7 cellular contexts compared by ENCODE assay signal in the genomic region with DNA sequence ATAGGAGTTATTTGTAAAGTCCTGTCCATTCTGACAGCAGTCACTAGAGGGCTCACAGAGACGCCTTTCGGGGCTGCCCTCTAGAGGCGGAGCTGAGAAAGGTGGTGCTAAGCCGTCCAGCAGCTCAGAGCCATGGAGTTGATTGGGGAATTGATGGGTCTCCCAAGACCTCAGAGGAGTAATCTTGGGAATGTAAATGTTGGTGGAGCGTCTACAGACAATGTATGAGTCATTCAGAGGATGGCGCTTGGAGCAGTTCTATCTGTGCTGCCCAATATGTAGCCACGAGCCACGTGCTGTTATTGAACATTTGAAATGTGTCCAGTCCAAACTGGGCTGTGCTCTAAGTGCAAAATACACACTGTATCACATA.
DNase-seq lines count a peak whose midpoint lies in the region; ATAC-seq, FAIRE-seq and TF ChIP-seq lines count a peak whose summit lies in the region.

No MANE protein-coding gene starts in this region.

- H3K36me3 ChIP-seq in HEK293 (ENCODE audit: control insufficient read depth in 2 of 2, insufficient read depth in 1 of 2, low read length in 2 of 2), result no peaks in the 10 kb centered on the region
- no peaks in the 10 kb centered on the region for H3K36me3 ChIP-seq in MM.1S (replicated peaks; ENCODE audit: insufficient read depth, low read length)
- no peaks in the 10 kb centered on the region for H3K36me3 ChIP-seq in adipocyte (ENCODE audit: control insufficient read depth, insufficient read depth, low read length, severe bottlenecking)
- no peaks in the 10 kb centered on the region for H3K36me3 ChIP-seq in hepatocyte (replicated peaks; ENCODE audit: insufficient read depth, low read depth)
- H3K36me3 ChIP-seq in small intestine (ENCODE audit: control insufficient read depth in 2 of 2, insufficient read depth in 2 of 2, low read length in 2 of 2), result no peaks in the 10 kb centered on the region

- H4K20me1 ChIP-seq in MM.1S (ENCODE audit: insufficient read depth, low read length) (no peaks in the 10 kb centered on the region), hepatocyte (ENCODE audit: insufficient read depth, poor library complexity, severe bottlenecking) (no peaks in the 10 kb centered on the region)

- H3K27me3 ChIP-seq in MM.1S (replicated peaks; ENCODE audit: insufficient read depth, low read length) (no peaks in the 10 kb centered on the region), adipocyte (replicated peaks; ENCODE audit: control insufficient read depth, insufficient read depth, low read length) (no peaks in the 10 kb centered on the region), hepatocyte (no peaks in the 10 kb centered on the region), small intestine (ENCODE audit: control insufficient read depth in 2 of 2, insufficient read depth in 2 of 2, low read length in 2 of 2) (peaks cover 0 to 3% of the 10 kb centered on the region in 2 donors)

- H3K4me2 ChIP-seq in MM.1S (ENCODE audit: low read depth, low read length), result no peak overlapping the region
- no peak overlapping the region for H3K4me2 ChIP-seq in hepatocyte

- no peak overlapping the region for H3K4me3 Mint-ChIP-seq in T-helper 17 cell

- no peaks in the 10 kb centered on the region for H3K27me3 Mint-ChIP-seq in T-helper 17 cell

- H3K4me1 ChIP-seq in HEK293 (ENCODE audit: control insufficient read depth, insufficient read depth, low read length) (no peaks in the 10 kb centered on the region), MM.1S (ENCODE audit: low read length) (no peaks in the 10 kb centered on the region), adipocyte (ENCODE audit: control insufficient read depth, insufficient read depth, low read length) (peaks cover 9% of the 10 kb centered on the region), hepatocyte (ENCODE audit: insufficient read depth) (no peaks in the 10 kb centered on the region), small intestine (ENCODE audit: control insufficient read depth in 2 of 2, insufficient read depth in 1 of 2, low read depth in 1 of 2, low read length in 1 of 2) (no peaks in the 10 kb centered on the region)

- peaks cover 2% of the 10 kb centered on the region for H3K36me3 Mint-ChIP-seq in T-helper 17 cell (ENCODE audit: low read depth)

- FAIRE-seq in small intestine (lab: Jason Lieb, UNC), result no peak

- no peak overlapping the region for H3K27ac Mint-ChIP-seq in T-helper 17 cell

- no peaks in the 10 kb centered on the region for H3F3A ChIP-seq in MM.1S (ENCODE audit: insufficient read depth, low read length)

- H3K9me2 ChIP-seq in MM.1S (replicated peaks; ENCODE audit: insufficient read depth, low read length) (no peaks in the 10 kb centered on the region), hepatocyte (replicated peaks; ENCODE audit: insufficient read depth) (no peaks in the 10 kb centered on the region)

- no peak overlapping the region for H2AFZ ChIP-seq in MM.1S (ENCODE audit: low read length)
- H2AFZ ChIP-seq in hepatocyte, result no peak overlapping the region

- H3K79me2 ChIP-seq in MM.1S (ENCODE audit: low read length) (no peaks in the 10 kb centered on the region), hepatocyte (no peaks in the 10 kb centered on the region)

- TF ChIP-seq CTCF in GM12875 (IDR thresholded peaks at IDR 0.05; ENCODE audit: borderline replicate concordance, insufficient read depth, low read depth, low read length) (peak; percentile 99), HEK293 (tag by site-specific recombination; IDR thresholded peaks at IDR 0.05) (peak; percentile 73), MM.1S (IDR thresholded peaks at IDR 0.05; ENCODE audit: low read length) (peak; percentile 91), hepatocyte (IDR thresholded peaks at IDR 0.05; ENCODE audit: poor library complexity) (peak; percentile 83)

- H3K27ac ChIP-seq in HEK293 (ENCODE audit: extremely low read depth, low read depth, low read length) (no peak overlapping the region), MM.1S (ENCODE audit: low read length) (no peak overlapping the region), hepatocyte (no peak overlapping the region), small intestine (ENCODE audit: low read depth in 1 of 2, low read length in 1 of 2) (no peak overlapping the region)

- H3K4me3 ChIP-seq in GM12875 (ENCODE audit: low read depth, low read length) (no peak overlapping the region), HEK293 (ENCODE audit: low read depth, low read length) (no peak overlapping the region), MM.1S (ENCODE audit: low read length) (no peak overlapping the region), adipocyte (ENCODE audit: low read length) (no peak overlapping the region), hepatocyte (no peak overlapping the region), small intestine (ENCODE audit: low read depth in 1 of 2, low read length in 2 of 2) (no peak overlapping the region)

- 31% methylated on average over 8 of the region's 8 CpGs for WGBS in hepatocyte (ENCODE audit: low lambda C conversion rate, missing lambda C conversion rate)
- WGBS in small intestine, 3 donors, result 15 to 37% (median 23%) methylated on average over 8 of the region's 8 CpGs

- no peaks in the 10 kb centered on the region for H3K9me3 ChIP-seq in HEK293 (ENCODE audit: control insufficient read depth, insufficient read depth, low read depth, low read length)
- H3K9me3 ChIP-seq in MM.1S (replicated peaks; ENCODE audit: insufficient read depth, low read length), result no peaks in the 10 kb centered on the region
- H3K9me3 ChIP-seq in T-helper 17 cell (ENCODE audit: control insufficient read depth, low read length, poor library complexity, severe bottlenecking), result no peaks in the 10 kb centered on the region
- peaks cover 5% of the 10 kb centered on the region for H3K9me3 ChIP-seq in adipocyte (ENCODE audit: control insufficient read depth, low read length)
- no peaks in the 10 kb centered on the region for H3K9me3 ChIP-seq in hepatocyte (ENCODE audit: low read depth)
- H3K9me3 ChIP-seq in small intestine (ENCODE audit: control insufficient read depth, low read depth), result no peaks in the 10 kb centered on the region

- H3K9ac ChIP-seq in MM.1S (ENCODE audit: low read length), result no peak overlapping the region
- H3K9ac ChIP-seq in adipocyte (ENCODE audit: low read length), result peak overlapping the region; percentile 62

- peak; percentile 100 for ATAC-seq in T-helper 17 cell

- DNase-seq in MM.1S, result peak; percentile 47
- DNase-seq in T-helper 17 cell, result peak; percentile 45 to 57 (median 48)
- peak; percentile 70 for DNase-seq in adipocyte (ENCODE audit: low read depth)
- DNase-seq in hepatocyte (ENCODE audit: low spot score), result peak; percentile 83
- DNase-seq in small intestine, result peak; percentile 70

- peaks cover 5% of the 10 kb centered on the region for H3K4me1 Mint-ChIP-seq in T-helper 17 cell

- POLR2A ChIA-PET in HEK293 (lab: Yijun Ruan, JAX), result no interaction called here

- CTCF ChIA-PET in HEK293 (lab: Yijun Ruan, JAX), result interaction anchor here (0.6 to 2.1 kb wide), 17 partner anchors 11 to 834 kb away, joined by 3 to 10 read pairs (median 3); no protein-coding TSS in a partner anchor

TF ChIP-seq in HEK293, 187 proteins besides CTCF, POLR2A, EP300 and RAD21 (continues in another document):
- TF ChIP-seq KLF7 (tag by site-specific recombination; IDR thresholded peaks at IDR 0.05; ENCODE audit: borderline replicate concordance), result no peak
- TF ChIP-seq ZNF660 (tag by site-specific recombination; IDR thresholded peaks at IDR 0.05), result peak; percentile 89
- no peak for TF ChIP-seq ZNF670 (tag by site-specific recombination; IDR thresholded peaks at IDR 0.05; ENCODE audit: low read depth)
- no peak for TF ChIP-seq ZNF391 (tag by site-specific recombination; IDR thresholded peaks at IDR 0.05; ENCODE audit: borderline replicate concordance, low read depth)
- TF ChIP-seq, protein P1, sequence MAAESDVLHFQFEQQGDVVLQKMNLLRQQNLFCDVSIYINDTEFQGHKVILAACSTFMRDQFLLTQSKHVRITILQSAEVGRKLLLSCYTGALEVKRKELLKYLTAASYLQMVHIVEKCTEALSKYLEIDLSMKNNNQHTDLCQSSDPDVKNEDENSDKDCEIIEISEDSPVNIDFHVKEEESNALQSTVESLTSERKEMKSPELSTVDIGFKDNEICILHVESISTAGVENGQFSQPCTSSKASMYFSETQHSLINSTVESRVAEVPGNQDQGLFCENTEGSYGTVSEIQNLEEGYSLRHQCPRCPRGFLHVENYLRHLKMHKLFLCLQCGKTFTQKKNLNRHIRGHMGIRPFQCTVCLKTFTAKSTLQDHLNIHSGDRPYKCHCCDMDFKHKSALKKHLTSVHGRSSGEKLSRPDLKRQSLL (tag by site-specific recombination; IDR thresholded peaks at IDR 0.05), result no peak
- peak; percentile 56; the same call in 1 of the 2 replicates for TF ChIP-seq ZNF2 (tag by site-specific recombination; IDR thresholded peaks at IDR 0.05)
- no peak for TF ChIP-seq GLIS1 (tag by site-specific recombination; IDR thresholded peaks at IDR 0.05)
- no peak for TF ChIP-seq YY2 (tag by site-specific recombination; IDR thresholded peaks at IDR 0.05)
- 0 out of 2 replicates have a peak, but pooled peaks have one; percentile 15 for TF ChIP-seq SP7 (tag by site-specific recombination; IDR thresholded peaks at IDR 0.05)
- no peak for TF ChIP-seq IKZF3 (tag by site-specific recombination; IDR thresholded peaks at IDR 0.05)
- 0 out of 2 replicates have a peak, but pooled peaks have one; percentile 26 for TF ChIP-seq SP3 (tag by site-specific recombination; IDR thresholded peaks at IDR 0.05)
- TF ChIP-seq ZEB2 (tag by site-specific recombination; IDR thresholded peaks at IDR 0.05), result no peak
- TF ChIP-seq, protein P2, sequence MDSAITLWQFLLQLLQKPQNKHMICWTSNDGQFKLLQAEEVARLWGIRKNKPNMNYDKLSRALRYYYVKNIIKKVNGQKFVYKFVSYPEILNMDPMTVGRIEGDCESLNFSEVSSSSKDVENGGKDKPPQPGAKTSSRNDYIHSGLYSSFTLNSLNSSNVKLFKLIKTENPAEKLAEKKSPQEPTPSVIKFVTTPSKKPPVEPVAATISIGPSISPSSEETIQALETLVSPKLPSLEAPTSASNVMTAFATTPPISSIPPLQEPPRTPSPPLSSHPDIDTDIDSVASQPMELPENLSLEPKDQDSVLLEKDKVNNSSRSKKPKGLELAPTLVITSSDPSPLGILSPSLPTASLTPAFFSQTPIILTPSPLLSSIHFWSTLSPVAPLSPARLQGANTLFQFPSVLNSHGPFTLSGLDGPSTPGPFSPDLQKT (IDR thresholded peaks at IDR 0.05; ENCODE audit: borderline replicate concordance, low read depth, low read length), result no peak
- TF ChIP-seq ZNF514 (tag by site-specific recombination; IDR thresholded peaks at IDR 0.05), result no peak
- no peak for TF ChIP-seq ZNF214 (tag by site-specific recombination; IDR thresholded peaks at IDR 0.05; ENCODE audit: borderline replicate concordance)
